34 cellular contexts compared by ENCODE assay signal in genomic region chr3:47994180-47994579, GRCh38.
"Had no signal": no experiment of that assay in that cellular context is flagged by ENCODE, and none has a peak within 500 bp of the region (broad histone marks: within the 10 kb centered on the region; RNA-seq: fewer than 3 reads in every experiment).

No MANE protein-coding gene starts in this region.

- DNase-seq: activated CD4-positive, alpha-beta memory T cell treated with anti-CD3 and anti-CD28 coated beads for 36 hours; activated CD4-positive, alpha-beta T cell treated with anti-CD3 and anti-CD28 coated beads for 36 hours; activated CD4-positive, alpha-beta T cell treated with anti-CD3 and anti-CD28 coated beads, Interleukin-2, amount 10 ng/mL, durations not matched to agents 24 days and 14 days; activated CD4-positive, CD25-positive, alpha-beta regulatory T cell; activated CD4-positive, CD25-positive, alpha-beta regulatory T cell treated with anti-CD3 and anti-CD28 coated beads, Interleukin-2, amount 50 U/mL, for 72 hours; activated CD8-positive, alpha-beta memory T cell treated with anti-CD3 and anti-CD28 coated beads, Interleukin-2, amount 10 ng/mL, durations not matched to agents 7 days and 5 days; activated CD8-positive, alpha-beta memory T cell treated with anti-CD3 and anti-CD28 coated beads, Interleukin-2, amount 50 U/mL, for 4 hours; activated CD8-positive, alpha-beta T cell treated with anti-CD3 and anti-CD28 coated beads, Interleukin-2, amount 10 ng/mL, durations not matched to agents 7 days and 5 days; activated effector memory CD4-positive, alpha-beta T cell treated with anti-CD3 and anti-CD28 coated beads, Interleukin-2, amount 50 U/mL, for 16 hours; activated naive CD4-positive, alpha-beta T cell treated with anti-CD3 and anti-CD28 coated beads for 36 hours; activated naive CD8-positive, alpha-beta T cell treated with anti-CD3 and anti-CD28 coated beads for 36 hours; activated naive CD8-positive, alpha-beta T cell treated with anti-CD3 and anti-CD28 coated beads, Interleukin-2, amount 50 U/mL, for 24 hours; activated T-cell treated with anti-CD3 and anti-CD28 coated beads, Interleukin-2, amount 50 U/mL, for 1 hour; activated T-cell treated with anti-CD3 and anti-CD28 coated beads, Interleukin-2, amount 50 U/mL, for 48 hours; adrenal gland; amygdala; aorta; body of pancreas; caudate nucleus; cortex of kidney; dermis blood vessel endothelial cell; effector CD4-positive, alpha-beta T cell; effector memory CD8-positive, alpha-beta T cell; erythroblast; foreskin keratinocyte; gastrocnemius medialis; glutamatergic neuron; heart left ventricle; T1000; WERI-Rb-1 had no signal

- H3K4me3 Mint-ChIP-seq: activated CD4-positive, alpha-beta memory T cell treated with anti-CD3 and anti-CD28 coated beads for 36 hours; activated CD4-positive, alpha-beta T cell treated with anti-CD3 and anti-CD28 coated beads for 36 hours; activated CD4-positive, alpha-beta T cell treated with anti-CD3 and anti-CD28 coated beads, Interleukin-2, amount 10 ng/mL, durations not matched to agents 24 days and 14 days; activated CD8-positive, alpha-beta memory T cell treated with anti-CD3 and anti-CD28 coated beads, Interleukin-2, amount 10 ng/mL, durations not matched to agents 7 days and 5 days; activated CD8-positive, alpha-beta T cell treated with anti-CD3 and anti-CD28 coated beads, Interleukin-2, amount 10 ng/mL, durations not matched to agents 7 days and 5 days; activated naive CD4-positive, alpha-beta T cell treated with anti-CD3 and anti-CD28 coated beads for 36 hours; activated naive CD4-positive, alpha-beta T cell treated with anti-CD3 and anti-CD28 coated beads, Interleukin-2, amount 50 U/mL, for 24 hours; activated naive CD8-positive, alpha-beta T cell treated with anti-CD3 and anti-CD28 coated beads for 36 hours; activated naive CD8-positive, alpha-beta T cell treated with anti-CD3 and anti-CD28 coated beads, Interleukin-2, amount 50 U/mL, for 24 hours; activated T-helper 1 cell treated with anti-CD3 and anti-CD28 coated beads, Interleukin-12 subunit alpha, Interleukin-12 subunit beta, Interleukin-2, Interleukin-4 antibody, amounts not matched to agents 30 ng/mL and 10 ng/mL and 1 ng/mL, durations not matched to agents 14 hours and 24 hours and 36 hours; effector memory CD8-positive, alpha-beta T cell; T-helper 1 cell treated with Interleukin-12 subunit alpha and Interleukin-12 subunit beta and Interleukin-4 antibody, amounts not matched to agents 30 μg/mL and 1 μg/mL, for 36 hours had no signal

- H3K27me3 Mint-ChIP-seq: activated CD4-positive, alpha-beta memory T cell treated with anti-CD3 and anti-CD28 coated beads for 36 hours; activated CD4-positive, alpha-beta T cell treated with anti-CD3 and anti-CD28 coated beads for 36 hours; activated CD4-positive, alpha-beta T cell treated with anti-CD3 and anti-CD28 coated beads, Interleukin-2, amount 10 ng/mL, durations not matched to agents 24 days and 14 days; activated CD8-positive, alpha-beta memory T cell treated with anti-CD3 and anti-CD28 coated beads, Interleukin-2, amount 10 ng/mL, durations not matched to agents 7 days and 5 days; activated naive CD4-positive, alpha-beta T cell treated with anti-CD3 and anti-CD28 coated beads, Interleukin-2, amount 50 U/mL, for 24 hours; activated naive CD8-positive, alpha-beta T cell treated with anti-CD3 and anti-CD28 coated beads for 36 hours; activated naive CD8-positive, alpha-beta T cell treated with anti-CD3 and anti-CD28 coated beads, Interleukin-2, amount 50 U/mL, for 24 hours; effector memory CD8-positive, alpha-beta T cell had no signal

- H3K27ac Mint-ChIP-seq: activated CD4-positive, alpha-beta memory T cell treated with anti-CD3 and anti-CD28 coated beads for 36 hours; activated CD4-positive, alpha-beta T cell treated with anti-CD3 and anti-CD28 coated beads for 36 hours; activated CD4-positive, alpha-beta T cell treated with anti-CD3 and anti-CD28 coated beads, Interleukin-2, amount 10 ng/mL, durations not matched to agents 24 days and 14 days; activated CD8-positive, alpha-beta memory T cell treated with anti-CD3 and anti-CD28 coated beads, Interleukin-2, amount 10 ng/mL, durations not matched to agents 7 days and 5 days; activated CD8-positive, alpha-beta T cell treated with anti-CD3 and anti-CD28 coated beads, Interleukin-2, amount 10 ng/mL, durations not matched to agents 7 days and 5 days; activated naive CD4-positive, alpha-beta T cell treated with anti-CD3 and anti-CD28 coated beads for 36 hours; activated naive CD4-positive, alpha-beta T cell treated with anti-CD3 and anti-CD28 coated beads, Interleukin-2, amount 50 U/mL, for 24 hours; activated naive CD8-positive, alpha-beta T cell treated with anti-CD3 and anti-CD28 coated beads for 36 hours; activated naive CD8-positive, alpha-beta T cell treated with anti-CD3 and anti-CD28 coated beads, Interleukin-2, amount 50 U/mL, for 24 hours; activated T-helper 1 cell treated with anti-CD3 and anti-CD28 coated beads, Interleukin-12 subunit alpha, Interleukin-12 subunit beta, Interleukin-2, Interleukin-4 antibody, amounts not matched to agents 30 ng/mL and 10 ng/mL and 1 ng/mL, durations not matched to agents 14 hours and 24 hours and 36 hours; activated T-helper 2 cell treated with anti-CD3 and anti-CD28 coated beads, Interferon-gamma antibody, Interleukin-2, Interleukin-4, amounts not matched to agents 10 μg/mL and 5 μg/mL and 100 μg/mL, durations not matched to agents 14 hours and 24 hours and 36 hours; T-helper 1 cell treated with Interleukin-12 subunit alpha and Interleukin-12 subunit beta and Interleukin-4 antibody, amounts not matched to agents 30 μg/mL and 1 μg/mL, for 36 hours had no signal

- H3K9me3 Mint-ChIP-seq: activated CD4-positive, alpha-beta memory T cell treated with anti-CD3 and anti-CD28 coated beads for 36 hours; activated CD4-positive, alpha-beta T cell treated with anti-CD3 and anti-CD28 coated beads, Interleukin-2, amount 10 ng/mL, durations not matched to agents 24 days and 14 days; activated naive CD4-positive, alpha-beta T cell treated with anti-CD3 and anti-CD28 coated beads for 36 hours; activated naive CD4-positive, alpha-beta T cell treated with anti-CD3 and anti-CD28 coated beads, Interleukin-2, amount 50 U/mL, for 24 hours; activated naive CD8-positive, alpha-beta T cell treated with anti-CD3 and anti-CD28 coated beads for 36 hours; activated naive CD8-positive, alpha-beta T cell treated with anti-CD3 and anti-CD28 coated beads, Interleukin-2, amount 50 U/mL, for 24 hours; activated T-helper 1 cell treated with anti-CD3 and anti-CD28 coated beads, Interleukin-12 subunit alpha, Interleukin-12 subunit beta, Interleukin-2, Interleukin-4 antibody, amounts not matched to agents 30 ng/mL and 10 ng/mL and 1 ng/mL, durations not matched to agents 14 hours and 24 hours and 36 hours; activated T-helper 2 cell treated with anti-CD3 and anti-CD28 coated beads, Interferon-gamma antibody, Interleukin-2, Interleukin-4, amounts not matched to agents 10 μg/mL and 5 μg/mL and 100 μg/mL, durations not matched to agents 14 hours and 24 hours and 36 hours; effector memory CD8-positive, alpha-beta T cell; T-helper 1 cell treated with Interleukin-12 subunit alpha and Interleukin-12 subunit beta and Interleukin-4 antibody, amounts not matched to agents 30 μg/mL and 1 μg/mL, for 36 hours had no signal

- ATAC-seq: activated CD4-positive, alpha-beta T cell treated with anti-CD3 and anti-CD28 coated beads for 36 hours; activated CD8-positive, alpha-beta memory T cell treated with anti-CD3 and anti-CD28 coated beads, Interleukin-2, amount 10 ng/mL, durations not matched to agents 7 days and 5 days; activated CD8-positive, alpha-beta T cell treated with anti-CD3 and anti-CD28 coated beads, Interleukin-2, amount 10 ng/mL, durations not matched to agents 7 days and 5 days; activated naive CD8-positive, alpha-beta T cell treated with anti-CD3 and anti-CD28 coated beads, Interleukin-2, amount 50 U/mL, for 24 hours; body of pancreas; effector memory CD8-positive, alpha-beta T cell; foreskin keratinocyte; gastrocnemius medialis; heart left ventricle had no signal
